In genomic region chr10:120414946-120415345, GRCh38 we compare ENCODE assay signal across 16 cellular contexts. TPM values are rescaled to one million over a fixed set of nuclear protein-coding genes. Genes with fewer than 3 reads are reported as not detected.
DNase-seq lines count a peak whose midpoint lies in the region; ATAC-seq and TF ChIP-seq lines count a peak whose summit lies in the region.
"Had no signal": no experiment of that assay in that cellular context is flagged by ENCODE, and none has a peak within 500 bp of the region (broad histone marks: within the 10 kb centered on the region; RNA-seq: fewer than 3 reads in every experiment).

No MANE protein-coding gene starts in this region.

- H3K4me1 ChIP-seq in smooth muscle cell (ENCODE audit: low read depth), result peaks cover 4% of the 10 kb centered on the region
- no peaks in the 10 kb centered on the region for H3K4me1 ChIP-seq in body of pancreas
- H3K4me1 ChIP-seq: BE2C had no signal

- TF ChIP-seq CTCF in smooth muscle cell (IDR thresholded peaks at IDR 0.05; ENCODE audit: borderline replicate concordance, insufficient read depth, poor library complexity, severe bottlenecking), result no peak
- no peak for TF ChIP-seq CTCF in body of pancreas (IDR thresholded peaks at IDR 0.05)

- peak overlapping the region; percentile 88 for H3K27ac ChIP-seq in smooth muscle cell (ENCODE audit: low read depth)
- no peak overlapping the region for H3K27ac ChIP-seq in body of pancreas
- H3K27ac ChIP-seq: C4-2B had no signal

- ATAC-seq in HG03432 (IDR thresholded peaks at IDR 0.05; ENCODE audit: unreplicated experiment), result no peak
- no peak for ATAC-seq in body of pancreas

- no peak overlapping the region for H2AFZ ChIP-seq in smooth muscle cell (ENCODE audit: low read depth)

- H4K20me1 ChIP-seq in smooth muscle cell (ENCODE audit: low read depth), result no peaks in the 10 kb centered on the region

- no peak overlapping the region for H3K4me3 ChIP-seq in smooth muscle cell
- no peak overlapping the region for H3K4me3 ChIP-seq in body of pancreas

- H3K27me3 ChIP-seq in smooth muscle cell (ENCODE audit: low read depth), result no peaks in the 10 kb centered on the region
- no peaks in the 10 kb centered on the region for H3K27me3 ChIP-seq in body of pancreas
- H3K27me3 ChIP-seq: BE2C had no signal

- intact Hi-C loops in body of pancreas (cut with DNase I), result no loop called here

- H3K9ac ChIP-seq in smooth muscle cell (ENCODE audit: low read depth), result no peak overlapping the region

- no peak for TF ChIP-seq POLR2A in body of pancreas (IDR thresholded peaks at IDR 0.05)

- peak; percentile 26 for DNase-seq in M059J (ENCODE audit: low read depth)
- peak; percentile 63 for DNase-seq in amniotic epithelial cell (ENCODE audit: low read depth)
- peak; percentile 72 for DNase-seq in kidney glomerular epithelial cell (lab: John Stamatoyannopoulos, UW)
- no peak for DNase-seq in smooth muscle cell (lab: John Stamatoyannopoulos, UW; ENCODE audit: unreplicated experiment)
- no peak for DNase-seq in stimulated activated naive CD4-positive, alpha-beta T cell treated with Interleukin-2 at 50 U/mL for 16 hours (lab: John Stamatoyannopoulos, UW)
- no peak for DNase-seq in body of pancreas
- DNase-seq: BE2C; CD4-positive, alpha-beta memory T cell; DMS153; DMS79 treated with DMSO at 0.1 percent for 48 hours; EL; GOT3; H9 had no signal

- H3K79me2 ChIP-seq in smooth muscle cell (ENCODE audit: low read depth), result no peaks in the 10 kb centered on the region

- H3K36me3 ChIP-seq in smooth muscle cell (ENCODE audit: low read depth) (no peaks in the 10 kb centered on the region), body of pancreas (replicated peaks in 1 of 2; ENCODE audit: insufficient read depth in 1 of 2, low read depth in 2 of 2) (no peaks in the 10 kb centered on the region)
- H3K36me3 ChIP-seq: BE2C had no signal

- H3K4me2 ChIP-seq in smooth muscle cell, result no peak overlapping the region

- 71% methylated on average over 3 of the region's 3 CpGs for WGBS in smooth muscle cell (ENCODE audit: low lambda C conversion rate)
- WGBS in body of pancreas, 2 donors, result 44 to 46% methylated on average over 3 of the region's 3 CpGs

- no peaks in the 10 kb centered on the region for H3F3A ChIP-seq in smooth muscle cell (ENCODE audit: low read depth)

- H3K9me3 ChIP-seq in smooth muscle cell (replicated peaks; ENCODE audit: low read depth) (no peaks in the 10 kb centered on the region), body of pancreas (no peaks in the 10 kb centered on the region)
- H3K9me3 ChIP-seq: BE2C had no signal

RNA-seq across cellular contexts. Expression of gene PLPP4, which starts 42.1 kb away (rescaled TPM):
- total RNA-seq in M059J (2014; rRNA removed; shearing (Covaris generic)), result 55.4 and 69.2 TPM in 2 replicates
- total RNA-seq in smooth muscle cell (27.2 and 27.4 TPM in 2 replicates), body of pancreas (under 1 TPM in 1 of 2 donors, not detected in 1; 0.78 TPM)
- 28.9 and 33.5 TPM in 2 replicates for polyA plus RNA-seq in smooth muscle cell
- total RNA-seq: CD4-positive, alpha-beta memory T cell; H9 had no signal
- polyA plus RNA-seq: AG04450; CD4-positive, alpha-beta memory T cell had no signal

Comparison
In these comparisons a context has a peak if more than half of its experiments do, and no peak if none do; other contexts are left out.
1. DNase-seq: peak in M059J (single experiment), amniotic epithelial cell (single experiment) and kidney glomerular epithelial cell (single experiment); none in smooth muscle cell (single experiment), stimulated activated naive CD4-positive, alpha-beta T cell treated with Interleukin-2 at 50 U/mL for 16 hours (single experiment) and body of pancreas (0 of 4).
2. RNA of gene PLPP4, which starts 42.1 kb away (total RNA-seq): 55.4 to 69.2 TPM in M059J and 27.2 to 27.4 TPM in smooth muscle cell; 0.78 TPM in body of pancreas; every median in the first group is over 10 times any median in the second.